28 cellular contexts compared by ENCODE assay signal in genomic region chr2:129187379-129187778, GRCh38.
"Had no signal": no experiment of that assay in that cellular context is flagged by ENCODE, and none has a peak within 500 bp of the region (broad histone marks: within the 10 kb centered on the region; RNA-seq: fewer than 3 reads in every experiment).

No MANE protein-coding gene starts in this region.

- H3K27ac ChIP-seq: ovary, parathyroid adenoma, prostate gland, skin epidermis, spleen, suprapubic skin, tibial artery, transverse colon, upper lobe of right lung, uterus had no signal

- H3K27me3 ChIP-seq: ovary, suprapubic skin, testis, tibial artery, transverse colon, uterus had no signal

- H3K36me3 ChIP-seq: ovary, prostate gland, spleen, suprapubic skin, tibial artery, transverse colon, upper lobe of right lung, uterus had no signal

- H2AFZ ChIP-seq: parathyroid adenoma had no signal

- ATAC-seq: naive thymus-derived CD4-positive, alpha-beta T cell; natural killer cell; sciatic nerve; stimulated activated memory B cell treated with anti-CD40 and anti-IgM and Interleukin-4, amounts not matched to agents 10 μg/mL and 1 μg/mL and 100 μg/mL, for 72 hours; stimulated activated naive CD8-positive, alpha-beta T cell treated with anti-CD3 and anti-CD28 coated beads, Interleukin-15, amount 100 ng/mL, for 72 hours; stimulated activated naive CD8-positive, alpha-beta T cell treated with anti-CD3 and anti-CD28 coated beads, Interleukin-15, Interleukin-2, amounts not matched to agents 100 U/mL and 50 U/mL, for 24 hours; upper lobe of right lung had no signal

- H3K4me3 ChIP-seq: ovary, prostate gland, skin epidermis, smooth muscle cell, spleen, suprapubic skin, testis, tibial artery, transverse colon, upper lobe of right lung, uterus had no signal

- H3K79me2 ChIP-seq: parathyroid adenoma had no signal

- H3K4me1 ChIP-seq: parathyroid adenoma, prostate gland, tibial artery, transverse colon, upper lobe of right lung, uterus had no signal

- DNase-seq: naive thymus-derived CD4-positive, alpha-beta T cell; natural killer cell; occipital lobe; ovary; posterior cingulate gyrus; right cardiac atrium; spleen; stimulated activated CD4-positive, alpha-beta T cell treated with anti-CD3 and anti-CD28 coated beads, Interleukin-12 subunit alpha, Interleukin-12 subunit beta, amount 100 ng/mL, for 4 hours; stimulated activated CD4-positive, alpha-beta T cell treated with anti-CD3 and anti-CD28 coated beads, Interleukin-1b, Interleukin-23, amount 100 ng/mL, for 48 hours; stimulated activated CD4-positive, alpha-beta T cell treated with anti-CD3 and anti-CD28 coated beads, Interleukin-4, amount 100 ng/mL, for 1 hour; stimulated activated CD4-positive, alpha-beta T cell treated with anti-CD3 and anti-CD28 coated beads, Interleukin-4, amount 100 ng/mL, for 4 hours; stimulated activated CD8-positive, alpha-beta memory T cell treated with anti-CD3 and anti-CD28 coated beads, Interleukin-4, amount 100 ng/mL, for 48 hours; stimulated activated naive CD4-positive, alpha-beta T cell; stimulated activated naive CD8-positive, alpha-beta T cell treated with anti-CD3 and anti-CD28 coated beads, Interleukin-15, amount 100 ng/mL, for 72 hours; stimulated activated naive CD8-positive, alpha-beta T cell treated with anti-CD3 and anti-CD28 coated beads, Interleukin-15, Interleukin-2, amounts not matched to agents 100 U/mL and 50 U/mL, for 24 hours; substantia nigra; testis; tibial artery; transverse colon; upper lobe of right lung; uterus had no signal

- H3K9ac ChIP-seq: parathyroid adenoma had no signal

- H3K9me3 ChIP-seq: ovary, prostate gland, spleen, suprapubic skin, testis, tibial artery, transverse colon, upper lobe of right lung, uterus had no signal

- H3K4me2 ChIP-seq: smooth muscle cell had no signal
